8 cellular contexts compared by ENCODE assay signal in genomic region chr11:126355324-126355925, GRCh38. TPM values are rescaled to one million over a fixed set of nuclear protein-coding genes. Genes with fewer than 3 reads are reported as not detected.
DNase-seq lines count a peak whose midpoint lies in the region; ATAC-seq and TF ChIP-seq lines count a peak whose summit lies in the region.

A gene with protein sequence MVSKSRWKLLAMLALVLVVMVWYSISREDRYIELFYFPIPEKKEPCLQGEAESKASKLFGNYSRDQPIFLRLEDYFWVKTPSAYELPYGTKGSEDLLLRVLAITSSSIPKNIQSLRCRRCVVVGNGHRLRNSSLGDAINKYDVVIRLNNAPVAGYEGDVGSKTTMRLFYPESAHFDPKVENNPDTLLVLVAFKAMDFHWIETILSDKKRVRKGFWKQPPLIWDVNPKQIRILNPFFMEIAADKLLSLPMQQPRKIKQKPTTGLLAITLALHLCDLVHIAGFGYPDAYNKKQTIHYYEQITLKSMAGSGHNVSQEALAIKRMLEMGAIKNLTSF (plus strand): TSS chr11:126355686. CDS start chr11:126406156, 50,470 bp downstream.

- peak within 1 kb of the TSS; percentile 88 for H3K27ac Mint-ChIP-seq in endodermal cell
- peak within 1 kb of the TSS; percentile 48 for H3K27ac Mint-ChIP-seq in mesothelial cell of epicardium

- H3K9me3 ChIP-seq in AG04450 (ENCODE audit: control insufficient read depth, insufficient read depth, low read length) = no peaks in the 10 kb centered on the region; the same call in 1 of the 2 replicates
- no peaks in the 10 kb centered on the region for H3K9me3 ChIP-seq in endodermal cell (ENCODE audit: control insufficient read depth, low read length)

- H3K27ac ChIP-seq in AG04450 (ENCODE audit: low read depth, low read length) (peak within 1 kb of the TSS; percentile 62), endodermal cell (ENCODE audit: low read depth, low read length) (peak within 1 kb of the TSS; percentile 34)

- H3K4me3 Mint-ChIP-seq in endodermal cell (peak within 1 kb of the TSS; percentile 80), mesothelial cell of epicardium (peak within 1 kb of the TSS; percentile 75)

- no peaks in the 10 kb centered on the region for H3K36me3 ChIP-seq in endodermal cell (ENCODE audit: control insufficient read depth, insufficient read depth, low read length)

- H3K27me3 Mint-ChIP-seq in endodermal cell (ENCODE audit: insufficient read depth) (no peaks in the 10 kb centered on the region), mesothelial cell of epicardium (ENCODE audit: low read depth) (no peaks in the 10 kb centered on the region)

- no peak for TF ChIP-seq CTCF in AG04450 (IDR thresholded peaks at IDR 0.05; ENCODE audit: low read depth, low read length)
- no peak for TF ChIP-seq CTCF in endodermal cell (conservative IDR thresholded peaks at IDR 0.05)
- TF ChIP-seq CTCF in mesothelial cell of epicardium (IDR thresholded peaks at IDR 0.05; ENCODE audit: unreplicated experiment) = no peak

- H3K27me3 ChIP-seq in AG04450 (ENCODE audit: control insufficient read depth, insufficient read depth, low read length) (no peaks in the 10 kb centered on the region), endodermal cell (ENCODE audit: control insufficient read depth, insufficient read depth, low read length, poor library complexity, severe bottlenecking) (no peaks in the 10 kb centered on the region)

- peaks cover 51% of the 10 kb centered on the region for H3K4me1 Mint-ChIP-seq in endodermal cell
- H3K4me1 Mint-ChIP-seq in mesothelial cell of epicardium = peaks cover 55% of the 10 kb centered on the region

- H3K4me3 ChIP-seq in AG04450 (ENCODE audit: low read depth, low read length) (peak within 1 kb of the TSS; percentile 93), endodermal cell (ENCODE audit: low read length) (peak within 1 kb of the TSS; percentile 86)

- POLR2A ChIA-PET in AG04450 (lab: Yijun Ruan, JAX) = interaction anchor here (0.6 to 2.4 kb wide), 6 partner anchors 13 to 76 kb away, joined by 3 to 16 read pairs (median 4); no protein-coding TSS in a partner anchor

- H3K9me3 Mint-ChIP-seq in endodermal cell (no peaks in the 10 kb centered on the region), mesothelial cell of epicardium (no peaks in the 10 kb centered on the region)

- peak within 1 kb of the TSS; percentile 55 for H3K9ac ChIP-seq in endodermal cell (ENCODE audit: extremely low read depth, low read length, poor library complexity, severe bottlenecking)

- CTCF ChIA-PET in AG04450 (lab: Charles Lee) = interaction anchor here (1.6 kb wide), 1 partner anchor 125 kb away, joined by 7 read pairs; no protein-coding TSS in a partner anchor

- 0% methylated on average over 5 to 71 of the region's 71 CpGs for WGBS in endodermal cell (ENCODE audit: insufficient coverage in 1 of 2, insufficient read length in 1 of 2), 2 experiments

- H3K36me3 Mint-ChIP-seq in endodermal cell (ENCODE audit: low read depth) = peaks cover 15% of the 10 kb centered on the region
- H3K36me3 Mint-ChIP-seq in mesothelial cell of epicardium = peaks cover 5% of the 10 kb centered on the region

- DNase-seq in AG04450 (ENCODE audit: low read depth, low spot score) = no peak
- DNase-seq in NCI-H748 (lab: John Stamatoyannopoulos, UW; ENCODE audit: unreplicated experiment) = peak; percentile 74
- peak; percentile 43 to 58 (median 57) for DNase-seq in activated CD8-positive, alpha-beta memory T cell treated with anti-CD3 and anti-CD28 coated beads for 48 hours (ENCODE audit: low read depth in 2 of 3, low spot score in 2 of 3)
- peak; percentile 96 for DNase-seq in endodermal cell
- DNase-seq in mesothelial cell of epicardium (ENCODE audit: low spot score in 2 of 2, unreplicated experiment in 2 of 2) = peak; percentile 72 to 76
- peak; percentile 37 to 51 for DNase-seq in stimulated activated CD8-positive, alpha-beta memory T cell treated with anti-CD3 and anti-CD28 coated beads, Interleukin-15, amount 100 ng/mL, for 4 hours (ENCODE audit: low read depth in 2 of 2)

- peaks cover 12% of the 10 kb centered on the region for H3K4me1 ChIP-seq in endodermal cell (ENCODE audit: control insufficient read depth, insufficient read depth, low read length)

- ATAC-seq in GM18861 (IDR thresholded peaks at IDR 0.05; ENCODE audit: unreplicated experiment) = peak; percentile 38
- peak; percentile 43 for ATAC-seq in HG03103 (IDR thresholded peaks at IDR 0.05; ENCODE audit: low read depth, unreplicated experiment)

RNA-seq across cellular contexts. Expression of the gene that starts here (rescaled TPM):
- 13.1 and 15.3 TPM in 2 replicates for polyA plus RNA-seq in AG04450 (2011; rRNA removed)
- 15.7 and 19.3 TPM in 2 replicates for polyA minus RNA-seq in AG04450 (2011; rRNA and poly(A)+ RNA removed)
- total RNA-seq in endodermal cell (10 to 100 TPM; 16.5 to 21.5 TPM), mesothelial cell of epicardium (15.6 to 17.4 TPM (median 16.4 TPM) in 3 replicates)
- 15.6 TPM for polyA plus RNA-seq in endodermal cell (2013, experiment 1 of 2)
- polyA plus RNA-seq in endodermal cell (2013, experiment 2 of 2) = 13.3 TPM
